ENCODE assay signal across 1 cellular context in the genomic region with DNA sequence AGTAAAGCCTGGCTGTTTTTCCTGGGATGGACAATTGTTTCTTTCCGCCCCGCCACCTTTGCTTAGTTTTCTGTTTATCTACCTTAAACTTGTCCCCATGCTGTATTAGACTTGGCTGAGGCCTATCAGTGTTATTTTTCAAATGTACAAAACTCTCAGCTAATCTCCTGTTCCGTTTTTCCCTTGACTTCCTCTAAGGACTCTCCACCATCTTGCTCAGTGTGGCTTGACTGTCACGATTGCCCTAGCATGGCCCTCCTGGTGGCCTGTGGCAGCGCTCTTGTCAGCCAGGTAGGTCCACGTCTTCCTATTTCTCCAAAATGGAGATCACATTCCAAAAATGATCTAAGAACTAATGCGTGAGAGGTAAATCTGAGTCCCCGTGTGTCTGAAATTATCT.
A peak's percentile ranks its signal among the peaks of the same experiment; 100 is the strongest.
TF ChIP-seq lines count a peak whose summit lies in the region.

No MANE protein-coding gene starts in this region.

TF ChIP-seq in K562, 482 proteins besides CTCF, POLR2A, EP300 and RAD21:
- TF ChIP-seq, protein P1, sequence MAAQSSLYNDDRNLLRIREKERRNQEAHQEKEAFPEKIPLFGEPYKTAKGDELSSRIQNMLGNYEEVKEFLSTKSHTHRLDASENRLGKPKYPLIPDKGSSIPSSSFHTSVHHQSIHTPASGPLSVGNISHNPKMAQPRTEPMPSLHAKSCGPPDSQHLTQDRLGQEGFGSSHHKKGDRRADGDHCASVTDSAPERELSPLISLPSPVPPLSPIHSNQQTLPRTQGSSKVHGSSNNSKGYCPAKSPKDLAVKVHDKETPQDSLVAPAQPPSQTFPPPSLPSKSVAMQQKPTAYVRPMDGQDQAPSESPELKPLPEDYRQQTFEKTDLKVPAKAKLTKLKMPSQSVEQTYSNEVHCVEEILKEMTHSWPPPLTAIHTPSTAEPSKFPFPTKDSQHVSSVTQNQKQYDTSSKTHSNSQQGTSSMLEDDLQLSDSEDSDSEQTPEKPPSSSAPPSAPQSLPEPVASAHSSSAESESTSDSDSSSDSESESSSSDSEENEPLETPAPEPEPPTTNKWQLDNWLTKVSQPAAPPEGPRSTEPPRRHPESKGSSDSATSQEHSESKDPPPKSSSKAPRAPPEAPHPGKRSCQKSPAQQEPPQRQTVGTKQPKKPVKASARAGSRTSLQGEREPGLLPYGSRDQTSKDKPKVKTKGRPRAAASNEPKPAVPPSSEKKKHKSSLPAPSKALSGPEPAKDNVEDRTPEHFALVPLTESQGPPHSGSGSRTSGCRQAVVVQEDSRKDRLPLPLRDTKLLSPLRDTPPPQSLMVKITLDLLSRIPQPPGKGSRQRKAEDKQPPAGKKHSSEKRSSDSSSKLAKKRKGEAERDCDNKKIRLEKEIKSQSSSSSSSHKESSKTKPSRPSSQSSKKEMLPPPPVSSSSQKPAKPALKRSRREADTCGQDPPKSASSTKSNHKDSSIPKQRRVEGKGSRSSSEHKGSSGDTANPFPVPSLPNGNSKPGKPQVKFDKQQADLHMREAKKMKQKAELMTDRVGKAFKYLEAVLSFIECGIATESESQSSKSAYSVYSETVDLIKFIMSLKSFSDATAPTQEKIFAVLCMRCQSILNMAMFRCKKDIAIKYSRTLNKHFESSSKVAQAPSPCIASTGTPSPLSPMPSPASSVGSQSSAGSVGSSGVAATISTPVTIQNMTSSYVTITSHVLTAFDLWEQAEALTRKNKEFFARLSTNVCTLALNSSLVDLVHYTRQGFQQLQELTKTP (IDR thresholded peaks at IDR 0.05; ENCODE audit: low read depth in 1 of 2, partially characterized antibody in 2 of 2), result no peak
- TF ChIP-seq CEBPG (CRISPR knock-in tag; IDR thresholded peaks at IDR 0.05) (no peak), CEBPG (tag; conservative IDR thresholded peaks at IDR 0.05 in 1 of 2, IDR thresholded peaks at IDR 0.05 in 1 of 2) (no peak), HIVEP1 (CRISPR knock-in tag; IDR thresholded peaks at IDR 0.05) (no peak), YY1 (IDR thresholded peaks at IDR 0.05; ENCODE audit: borderline replicate concordance in 1 of 3, control insufficient read depth in 1 of 3, extremely low read depth in 1 of 3, insufficient read depth in 3 of 3, insufficient read length in 1 of 3, insufficient replicate concordance in 2 of 3, low read depth in 1 of 3, low read length in 2 of 3) (peak in 1 of 3 experiments; percentile 56), HNRNPUL1 (IDR thresholded peaks at IDR 0.05; ENCODE audit: low read length) (no peak), ZNF586 (CRISPR knock-in tag; conservative IDR thresholded peaks at IDR 0.05) (no peak), ARID2 (IDR thresholded peaks at IDR 0.05) (no peak), SLC30A9 (CRISPR knock-in tag; IDR thresholded peaks at IDR 0.05) (no peak), MEF2D (tag; conservative IDR thresholded peaks at IDR 0.05; ENCODE audit: low read depth) (no peak), SPI1 (IDR thresholded peaks at IDR 0.05; ENCODE audit: borderline replicate concordance, low read depth, low read length) (peak; percentile 64; the same call in 1 of the 2 replicates), NFE2 (IDR thresholded peaks at IDR 0.05; ENCODE audit: low read depth) (no peak)
- TF ChIP-seq, protein P2, sequence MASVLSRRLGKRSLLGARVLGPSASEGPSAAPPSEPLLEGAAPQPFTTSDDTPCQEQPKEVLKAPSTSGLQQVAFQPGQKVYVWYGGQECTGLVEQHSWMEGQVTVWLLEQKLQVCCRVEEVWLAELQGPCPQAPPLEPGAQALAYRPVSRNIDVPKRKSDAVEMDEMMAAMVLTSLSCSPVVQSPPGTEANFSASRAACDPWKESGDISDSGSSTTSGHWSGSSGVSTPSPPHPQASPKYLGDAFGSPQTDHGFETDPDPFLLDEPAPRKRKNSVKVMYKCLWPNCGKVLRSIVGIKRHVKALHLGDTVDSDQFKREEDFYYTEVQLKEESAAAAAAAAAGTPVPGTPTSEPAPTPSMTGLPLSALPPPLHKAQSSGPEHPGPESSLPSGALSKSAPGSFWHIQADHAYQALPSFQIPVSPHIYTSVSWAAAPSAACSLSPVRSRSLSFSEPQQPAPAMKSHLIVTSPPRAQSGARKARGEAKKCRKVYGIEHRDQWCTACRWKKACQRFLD (CRISPR knock-in tag; IDR thresholded peaks at IDR 0.05), result no peak
- TF ChIP-seq, protein P3, sequence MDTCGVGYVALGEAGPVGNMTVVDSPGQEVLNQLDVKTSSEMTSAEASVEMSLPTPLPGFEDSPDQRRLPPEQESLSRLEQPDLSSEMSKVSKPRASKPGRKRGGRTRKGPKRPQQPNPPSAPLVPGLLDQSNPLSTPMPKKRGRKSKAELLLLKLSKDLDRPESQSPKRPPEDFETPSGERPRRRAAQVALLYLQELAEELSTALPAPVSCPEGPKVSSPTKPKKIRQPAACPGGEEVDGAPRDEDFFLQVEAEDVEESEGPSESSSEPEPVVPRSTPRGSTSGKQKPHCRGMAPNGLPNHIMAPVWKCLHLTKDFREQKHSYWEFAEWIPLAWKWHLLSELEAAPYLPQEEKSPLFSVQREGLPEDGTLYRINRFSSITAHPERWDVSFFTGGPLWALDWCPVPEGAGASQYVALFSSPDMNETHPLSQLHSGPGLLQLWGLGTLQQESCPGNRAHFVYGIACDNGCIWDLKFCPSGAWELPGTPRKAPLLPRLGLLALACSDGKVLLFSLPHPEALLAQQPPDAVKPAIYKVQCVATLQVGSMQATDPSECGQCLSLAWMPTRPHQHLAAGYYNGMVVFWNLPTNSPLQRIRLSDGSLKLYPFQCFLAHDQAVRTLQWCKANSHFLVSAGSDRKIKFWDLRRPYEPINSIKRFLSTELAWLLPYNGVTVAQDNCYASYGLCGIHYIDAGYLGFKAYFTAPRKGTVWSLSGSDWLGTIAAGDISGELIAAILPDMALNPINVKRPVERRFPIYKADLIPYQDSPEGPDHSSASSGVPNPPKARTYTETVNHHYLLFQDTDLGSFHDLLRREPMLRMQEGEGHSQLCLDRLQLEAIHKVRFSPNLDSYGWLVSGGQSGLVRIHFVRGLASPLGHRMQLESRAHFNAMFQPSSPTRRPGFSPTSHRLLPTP (IDR thresholded peaks at IDR 0.05; ENCODE audit: borderline replicate concordance, extremely low read depth, insufficient read length), result no peak
- TF ChIP-seq, protein P4, sequence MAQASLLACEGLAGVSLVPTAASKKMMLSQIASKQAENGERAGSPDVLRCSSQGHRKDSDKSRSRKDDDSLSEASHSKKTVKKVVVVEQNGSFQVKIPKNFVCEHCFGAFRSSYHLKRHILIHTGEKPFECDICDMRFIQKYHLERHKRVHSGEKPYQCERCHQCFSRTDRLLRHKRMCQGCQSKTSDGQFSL (CRISPR knock-in tag; IDR thresholded peaks at IDR 0.05), result no peak
- TF ChIP-seq, protein P4 (tag; IDR thresholded peaks at IDR 0.05), result no peak
- TF ChIP-seq, protein P5, sequence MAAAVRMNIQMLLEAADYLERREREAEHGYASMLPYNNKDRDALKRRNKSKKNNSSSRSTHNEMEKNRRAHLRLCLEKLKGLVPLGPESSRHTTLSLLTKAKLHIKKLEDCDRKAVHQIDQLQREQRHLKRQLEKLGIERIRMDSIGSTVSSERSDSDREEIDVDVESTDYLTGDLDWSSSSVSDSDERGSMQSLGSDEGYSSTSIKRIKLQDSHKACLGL (CRISPR knock-in tag; IDR thresholded peaks at IDR 0.05; ENCODE audit: borderline replicate concordance, poor library complexity, severe bottlenecking), result no peak
